Comparison of ENCODE assay signal across 28 cellular contexts in the genomic region with DNA sequence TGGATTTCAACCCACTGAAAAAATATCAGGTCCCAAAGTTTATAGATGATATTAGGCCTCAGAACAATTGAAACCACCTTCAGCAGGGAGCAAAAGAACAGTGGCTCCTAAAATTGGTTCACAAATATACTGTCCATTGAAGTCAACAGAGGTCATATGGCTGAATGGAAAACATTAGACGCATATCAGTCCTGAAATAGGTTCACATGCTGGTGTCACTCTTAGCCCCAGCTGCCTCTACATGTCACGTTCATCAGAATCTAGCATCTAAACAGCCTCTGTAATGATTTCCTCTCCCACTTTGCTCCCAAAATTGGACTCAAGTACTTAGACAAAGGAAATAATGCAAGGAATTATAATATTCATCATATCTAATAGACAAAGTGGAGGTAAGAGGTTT.
"Had no signal": no experiment of that assay in that cellular context is flagged by ENCODE, and none has a peak within 500 bp of the region (broad histone marks: within the 10 kb centered on the region; RNA-seq: fewer than 3 reads in every experiment).

No MANE protein-coding gene starts in this region.

- H3K36me3 ChIP-seq: left ventricle myocardium inferior, ovary, prostate gland, thoracic aorta, uterus had no signal

- H3K4me1 ChIP-seq: prostate gland, uterus had no signal

- H3K4me3 Mint-ChIP-seq: activated naive CD8-positive, alpha-beta T cell; naive B cell; stimulated activated effector memory CD8-positive, alpha-beta T cell treated with anti-CD3 and anti-CD28 coated beads, Interleukin-12 subunit alpha, Interleukin-12 subunit beta, amount 100 ng/mL, for 72 hours; stimulated activated naive CD8-positive, alpha-beta T cell treated with anti-CD3 and anti-CD28 coated beads, Interleukin-15, Interleukin-2, amounts not matched to agents 100 ng/mL and 50 ng/mL, for 24 hours; T-helper 2 cell treated with Interferon-gamma antibody and Interleukin-4, amounts not matched to agents 5 μg/mL and 100 μg/mL, for 36 hours had no signal

- H3K27me3 ChIP-seq: body of pancreas, foreskin keratinocyte, ovary, uterus had no signal

- H3K9me3 ChIP-seq: body of pancreas, left ventricle myocardium inferior, mucosa of descending colon, ovary, prostate gland, thoracic aorta, uterus had no signal

- H3K4me3 ChIP-seq: body of pancreas, left ventricle myocardium inferior, lung, mucosa of descending colon, ovary, prostate gland, skin epidermis, thoracic aorta, uterus had no signal

- ATAC-seq: body of pancreas; esophagus mucosa; foreskin keratinocyte; mucosa of descending colon; right cardiac atrium; stimulated activated effector memory CD8-positive, alpha-beta T cell treated with anti-CD3 and anti-CD28 coated beads, Interleukin-12 subunit alpha, Interleukin-12 subunit beta, amount 100 ng/mL, for 72 hours had no signal

- H3K36me3 Mint-ChIP-seq: activated naive CD8-positive, alpha-beta T cell; naive B cell; stimulated activated effector memory CD8-positive, alpha-beta T cell treated with anti-CD3 and anti-CD28 coated beads, Interleukin-12 subunit alpha, Interleukin-12 subunit beta, amount 100 ng/mL, for 72 hours had no signal

- H3K4me1 Mint-ChIP-seq: stimulated activated effector memory CD8-positive, alpha-beta T cell treated with anti-CD3 and anti-CD28 coated beads, Interleukin-12 subunit alpha, Interleukin-12 subunit beta, amount 100 ng/mL, for 72 hours had no signal

- DNase-seq: activated CD4-positive, alpha-beta T cell treated with anti-CD3 and anti-CD28 coated beads for 4 hours; activated CD4-positive, alpha-beta T cell treated with anti-CD3 and anti-CD28 coated beads, Interleukin-2, amount 50 U/mL, for 4 hours; activated CD8-positive, alpha-beta memory T cell treated with anti-CD3 and anti-CD28 coated beads for 24 hours; activated effector memory CD4-positive, alpha-beta T cell treated with Interleukin-2 at 50 U/mL for 16 hours; activated naive CD4-positive, alpha-beta T cell treated with Interleukin-2 at 50 U/mL for 16 hours; anterior cingulate cortex; body of pancreas; cortex of kidney; foreskin keratinocyte; left ventricle myocardium inferior; mesendoderm; mucosa of descending colon; naive B cell; ovary; right cardiac atrium; stimulated activated CD4-positive, alpha-beta T cell treated with anti-CD3 and anti-CD28 coated beads, Interleukin-4, amount 100 ng/mL, for 24 hours; T-helper 1 cell; trophoblast cell; uterus had no signal

- H3K9me3 Mint-ChIP-seq: stimulated activated effector memory CD8-positive, alpha-beta T cell treated with anti-CD3 and anti-CD28 coated beads, Interleukin-12 subunit alpha, Interleukin-12 subunit beta, amount 100 ng/mL, for 72 hours; stimulated activated naive CD8-positive, alpha-beta T cell treated with anti-CD3 and anti-CD28 coated beads, Interleukin-15, Interleukin-2, amounts not matched to agents 100 ng/mL and 50 ng/mL, for 24 hours; T-helper 2 cell treated with Interferon-gamma antibody and Interleukin-4, amounts not matched to agents 5 μg/mL and 100 μg/mL, for 36 hours had no signal

- H3K27ac Mint-ChIP-seq: activated naive CD8-positive, alpha-beta T cell; naive B cell; stimulated activated effector memory CD8-positive, alpha-beta T cell treated with anti-CD3 and anti-CD28 coated beads, Interleukin-12 subunit alpha, Interleukin-12 subunit beta, amount 100 ng/mL, for 72 hours; stimulated activated naive CD8-positive, alpha-beta T cell treated with anti-CD3 and anti-CD28 coated beads, Interleukin-15, Interleukin-2, amounts not matched to agents 100 ng/mL and 50 ng/mL, for 24 hours; T-helper 2 cell treated with Interferon-gamma antibody and Interleukin-4, amounts not matched to agents 5 μg/mL and 100 μg/mL, for 36 hours had no signal

- H3K27ac ChIP-seq: foreskin keratinocyte, left ventricle myocardium inferior, ovary, prostate gland, skin epidermis, thoracic aorta, uterus had no signal
